In the genomic region with DNA sequence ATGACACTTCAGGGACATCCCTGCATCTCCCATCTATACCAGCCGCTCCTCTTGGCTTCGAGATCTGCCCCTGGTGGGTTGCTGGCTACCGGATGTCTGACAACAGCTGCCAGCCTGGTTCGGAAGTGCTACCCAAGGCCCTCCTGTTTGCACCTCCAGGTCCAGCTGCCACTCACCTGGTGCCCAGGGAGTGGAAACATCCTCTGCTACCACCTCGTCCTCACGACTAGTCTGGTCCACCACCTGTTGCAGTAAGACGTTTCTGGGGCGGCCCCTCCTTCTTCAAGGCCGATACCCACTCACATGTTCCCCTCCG, we compare ENCODE assay signal across 20 cellular contexts.
"Had no signal": no experiment of that assay in that cellular context is flagged by ENCODE, and none has a peak within 500 bp of the region (broad histone marks: within the 10 kb centered on the region; RNA-seq: fewer than 3 reads in every experiment).

No MANE protein-coding gene starts in this region.

- H3K36me3 ChIP-seq: cardiac muscle cell, right lobe of liver had no signal

- H2AFZ ChIP-seq: hepatocyte had no signal

- H3K27ac ChIP-seq: cardiac muscle cell, dorsolateral prefrontal cortex, epithelial cell of prostate, hepatocyte, psoas muscle, right lobe of liver, testis had no signal

- H3K4me1 ChIP-seq: psoas muscle, testis had no signal

- H3K9me3 ChIP-seq: psoas muscle, right lobe of liver, testis had no signal

- DNase-seq: activated B cell treated with CpG ODN at 0.5 μM for 24 hours; activated CD4-positive, alpha-beta T cell treated with anti-CD3 and anti-CD28 coated beads for 4 hours; activated CD8-positive, alpha-beta T cell treated with anti-CD3 and anti-CD28 coated beads for 36 hours; activated effector memory CD4-positive, alpha-beta T cell treated with Interleukin-2 at 50 U/mL for 16 hours; activated T-cell treated with anti-CD3 and anti-CD28 coated beads, Interleukin-2, amount 50 U/mL, for 4 hours; amniotic stem cell; foreskin fibroblast; midbrain; occipital lobe; stimulated activated CD4-positive, alpha-beta T cell treated with anti-CD3 and anti-CD28 coated beads, Interleukin-4, amount 100 ng/mL, for 24 hours; testis had no signal

- H3K4me3 ChIP-seq: cardiac muscle cell, dorsolateral prefrontal cortex, hepatocyte, psoas muscle, right lobe of liver, smooth muscle cell, testis had no signal

- H3K79me2 ChIP-seq: hepatocyte had no signal

- H3K4me2 ChIP-seq: hepatocyte, smooth muscle cell had no signal

- H3K27me3 ChIP-seq: right lobe of liver, testis had no signal

- FAIRE-seq: TTC549 had no signal

- ATAC-seq: activated CD8-positive, alpha-beta T cell treated with anti-CD3 and anti-CD28 coated beads for 36 hours; activated T-cell treated with anti-CD3 and anti-CD28 coated beads, Interleukin-2, amount 50 U/mL, for 4 hours; psoas muscle; right lobe of liver; stimulated activated effector memory CD8-positive, alpha-beta T cell treated with anti-CD3 and anti-CD28 coated beads, Interleukin-12 subunit alpha, Interleukin-12 subunit beta, amount 100 ng/mL, for 72 hours had no signal
